ENCODE assay signal across 8 cellular contexts in genomic region chr2:101113441-101114267, GRCh38. TPM values are rescaled to one million over a fixed set of nuclear protein-coding genes. Genes with fewer than 3 reads are reported as not detected.
DNase-seq lines count a peak whose midpoint lies in the region; ATAC-seq and TF ChIP-seq lines count a peak whose summit lies in the region.

No MANE protein-coding gene starts in this region.

- peak overlapping the region; percentile 36 for H3K9ac ChIP-seq in mesendoderm (ENCODE audit: low read length)

- TF ChIP-seq CTCF in astrocyte of the spinal cord (IDR thresholded peaks at IDR 0.05; ENCODE audit: low read depth, low read length) (no peak), GM13977 (IDR thresholded peaks at IDR 0.05; ENCODE audit: extremely low read depth, insufficient read depth, missing control alignments) (no peak)

- H2BK5ac ChIP-seq in mesendoderm (ENCODE audit: low read length) = peak overlapping the region; percentile 76

- H3K27ac ChIP-seq in mesendoderm (ENCODE audit: low read depth, low read length) = peak overlapping the region; percentile 45

- peak overlapping the region; percentile 53 for H3K4me2 ChIP-seq in mesendoderm (ENCODE audit: low read length)

- H3K79me2 ChIP-seq in mesendoderm (ENCODE audit: control insufficient read depth, insufficient read depth, low read length) = no peaks in the 10 kb centered on the region

- H3K4me1 ChIP-seq in mesendoderm (ENCODE audit: control insufficient read depth, low read depth, low read length) = peaks cover 7% of the 10 kb centered on the region

- H3K27me3 ChIP-seq in mesendoderm (ENCODE audit: insufficient read depth, low read length, poor library complexity) = no peaks in the 10 kb centered on the region

- H2AK5ac ChIP-seq in mesendoderm (ENCODE audit: low read length) = no peak overlapping the region

- in situ Hi-C loops in astrocyte of the spinal cord (cut with HindIII; ENCODE audit: low sequenced_read_pairs) (no loop called here), GM13977 (cut with MboI; ENCODE audit: low pct_unique_long_range_greater_than_20kb, low sequenced_read_pairs, unreplicated experiment) (no loop called here)

- WGBS in mesendoderm (ENCODE audit: extremely low coverage, insufficient coverage, low lambda C conversion rate) = no CpG with 5 or more reads among the region's 10 CpGs

- peak overlapping the region; percentile 79 for H3K56ac ChIP-seq in mesendoderm (ENCODE audit: low read length)

- no peak overlapping the region for H3K4ac ChIP-seq in mesendoderm (ENCODE audit: low read depth, low read length)

- no peak overlapping the region for H2BK120ac ChIP-seq in mesendoderm (ENCODE audit: low read depth, low read length)

- H4K8ac ChIP-seq in mesendoderm (ENCODE audit: low read depth, low read length) = no peak overlapping the region

- no peak overlapping the region for H4K5ac ChIP-seq in mesendoderm (ENCODE audit: low read length)

- no peak overlapping the region for H3K23ac ChIP-seq in mesendoderm (ENCODE audit: low read length)

- no peak overlapping the region for H3K18ac ChIP-seq in mesendoderm (ENCODE audit: low read length)

- H2BK15ac ChIP-seq in mesendoderm (replicated peaks; ENCODE audit: low read depth) = no peak overlapping the region

- ATAC-seq in HG03571 (IDR thresholded peaks at IDR 0.05; ENCODE audit: unreplicated experiment) (no peak), HG02763 (IDR thresholded peaks at IDR 0.05; ENCODE audit: unreplicated experiment) (no peak)

- DNase-seq in DMS79 (lab: John Stamatoyannopoulos, UW) (peak; percentile 93), NCI-H128 (lab: John Stamatoyannopoulos, UW; ENCODE audit: unreplicated experiment) (peak; percentile 43), astrocyte of the spinal cord (ENCODE audit: low read depth, low spot score) (peak; percentile 75), mesendoderm (peak; percentile 76), GM13977 (ENCODE audit: low spot score) (no peak), medulla oblongata (ENCODE audit: extremely low spot score) (no peak)

- H3K4me3 ChIP-seq in astrocyte of the spinal cord (ENCODE audit: low read depth, low read length) = no peak overlapping the region
- H3K4me3 ChIP-seq in mesendoderm (ENCODE audit: low read length) = no peak overlapping the region

- H3K79me1 ChIP-seq in mesendoderm (ENCODE audit: low read length) = peaks cover 5% of the 10 kb centered on the region

- H3K36me3 ChIP-seq in mesendoderm (ENCODE audit: control insufficient read depth, insufficient read depth, low read length) = no peaks in the 10 kb centered on the region

RNA-seq across cellular contexts. Expression of gene TBC1D8, which starts 37.5 kb away (rescaled TPM):
- 6.7 TPM for polyA plus RNA-seq in mesendoderm (2013, experiment 1 of 2)
- polyA plus RNA-seq in mesendoderm (2013, experiment 2 of 2) = 5.8 TPM

Comparison
In these comparisons a context has a peak if more than half of its experiments do, and no peak if none do; other contexts are left out.
1. DNase-seq: peak in DMS79 (single experiment), NCI-H128 (single experiment), astrocyte of the spinal cord (single experiment) and mesendoderm (single experiment); none in GM13977 (single experiment) and medulla oblongata (single experiment).